Comparison of ENCODE assay signal across 20 cellular contexts in the genomic region with DNA sequence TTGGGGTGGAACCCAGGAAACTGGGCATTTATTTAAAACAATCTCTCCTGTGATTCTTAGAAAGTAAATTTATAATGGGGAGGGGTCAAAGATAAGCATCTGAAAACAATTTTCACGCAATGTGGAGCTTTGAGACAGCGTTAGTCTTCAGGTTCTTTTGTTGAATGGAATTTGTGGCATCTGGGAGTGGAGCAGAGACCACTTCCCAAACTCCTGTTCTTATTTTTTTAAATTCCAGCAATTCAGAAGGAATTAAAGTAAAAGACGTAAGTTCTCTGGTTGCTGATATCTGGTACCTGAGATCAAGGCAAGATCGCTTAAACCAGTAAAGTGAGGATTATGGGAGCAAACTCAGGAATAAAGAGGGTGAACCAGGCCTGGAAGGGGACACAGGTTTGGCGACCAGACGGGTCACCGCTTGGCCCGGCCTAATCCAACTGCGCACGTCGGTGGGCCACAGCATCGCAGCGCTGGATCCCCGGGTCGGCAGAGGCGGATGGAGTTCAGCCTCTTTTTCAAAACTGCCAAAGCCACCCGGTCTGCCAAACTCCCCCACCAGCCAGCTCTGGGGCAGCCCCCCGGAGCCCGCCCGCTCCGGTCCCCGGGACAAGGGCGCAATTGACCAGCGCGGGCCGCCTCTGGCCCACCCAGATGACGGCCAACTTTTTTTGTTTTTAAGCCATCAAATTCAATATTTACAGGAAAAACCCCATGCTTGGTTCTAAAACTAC. TPM values are rescaled to one million over a fixed set of nuclear protein-coding genes. Genes with fewer than 3 reads are reported as not detected.
DNase-seq lines count a peak whose midpoint lies in the region; ATAC-seq and TF ChIP-seq lines count a peak whose summit lies in the region.
"Had no signal": no experiment of that assay in that cellular context is flagged by ENCODE, and none has a peak within 500 bp of the region (broad histone marks: within the 10 kb centered on the region; RNA-seq: fewer than 3 reads in every experiment).

No MANE protein-coding gene starts in this region.

- no peaks in the 10 kb centered on the region for H4K20me1 ChIP-seq in hepatocyte (ENCODE audit: insufficient read depth, poor library complexity, severe bottlenecking)

- TF ChIP-seq POLR2A in heart left ventricle (IDR thresholded peaks at IDR 0.05), result no peak
- no peak for TF ChIP-seq POLR2A in uterus (IDR thresholded peaks at IDR 0.05)

- H3K23ac ChIP-seq in neuronal stem cell (ENCODE audit: low read depth, low read length, poor library complexity), result no peak overlapping the region

- H2BK15ac ChIP-seq in neuronal stem cell (ENCODE audit: low read length), result no peak overlapping the region

- WGBS in heart left ventricle, 4 donors, result 43 to 50% (median 46%) methylated on average over 27 of the region's 27 CpGs
- WGBS in hepatocyte (ENCODE audit: low lambda C conversion rate, missing lambda C conversion rate), result 47% methylated on average over 27 of the region's 27 CpGs
- no CpG with 5 or more reads among the region's 27 CpGs for WGBS in neuronal stem cell (ENCODE audit: extremely low coverage in 2 of 2, insufficient read length in 2 of 2, insufficient replicate concordance in 1 of 2), 2 donors

- H3K4me2 ChIP-seq in hepatocyte (peak overlapping the region; percentile 80), neuronal stem cell (ENCODE audit: insufficient read depth, low read length, poor library complexity, severe bottlenecking) (peak overlapping the region; percentile 32)
- H3K4me2 ChIP-seq: SK-N-SH had no signal

- no peak overlapping the region for H3K4ac ChIP-seq in neuronal stem cell (ENCODE audit: low read length)

- H2BK12ac ChIP-seq in neuronal stem cell (ENCODE audit: low read length), result no peak overlapping the region

- H3K4me3 ChIP-seq in heart left ventricle, result peak overlapping the region in 7 of 12 donors; percentile 55 to 68 (median 61)
- H3K4me3 ChIP-seq in right atrium auricular region, result no peak overlapping the region
- H3K4me3 ChIP-seq in hepatocyte, result peak overlapping the region; percentile 53
- H3K4me3 ChIP-seq in neuronal stem cell (ENCODE audit: low read length in 2 of 2), result peak overlapping the region in 1 of 2 donors; percentile 96
- peak overlapping the region in 1 of 2 donors; percentile 57 for H3K4me3 ChIP-seq in uterus
- H3K4me3 ChIP-seq: mucosa of descending colon had no signal

- no peak overlapping the region for H3K14ac ChIP-seq in neuronal stem cell (ENCODE audit: low read length)

- H3K79me2 ChIP-seq in hepatocyte, result peaks cover 36% of the 10 kb centered on the region

- H4K8ac ChIP-seq in neuronal stem cell (ENCODE audit: low read depth, low read length), result no peak overlapping the region

- H2BK5ac ChIP-seq in neuronal stem cell (ENCODE audit: low read length), result no peak overlapping the region

- H2AFZ ChIP-seq in hepatocyte (no peak overlapping the region), neuronal stem cell (ENCODE audit: low read length) (peak overlapping the region; percentile 91)

- no peak for TF ChIP-seq CTCF in heart left ventricle (IDR thresholded peaks at IDR 0.05)
- TF ChIP-seq CTCF in right atrium auricular region (IDR thresholded peaks at IDR 0.05), result no peak
- no peak for TF ChIP-seq CTCF in hepatocyte (IDR thresholded peaks at IDR 0.05; ENCODE audit: poor library complexity)
- TF ChIP-seq CTCF in uterus (IDR thresholded peaks at IDR 0.05), result no peak

- H3K9ac ChIP-seq in neuronal stem cell (ENCODE audit: low read depth, low read length, poor library complexity), result no peak overlapping the region
- H3K9ac ChIP-seq: SK-N-SH had no signal

- H3K79me1 ChIP-seq in neuronal stem cell (ENCODE audit: low read depth, low read length), result no peaks in the 10 kb centered on the region

- peaks cover 0 to 16% (median 0%) of the 10 kb centered on the region in 12 donors for H3K4me1 ChIP-seq in heart left ventricle
- H3K4me1 ChIP-seq in right atrium auricular region, result peaks cover 0 to 10% of the 10 kb centered on the region in 2 donors
- peaks cover 3% of the 10 kb centered on the region for H3K4me1 ChIP-seq in hepatocyte (ENCODE audit: insufficient read depth)
- peaks cover 22 to 26% of the 10 kb centered on the region in 2 donors for H3K4me1 ChIP-seq in neuronal stem cell (ENCODE audit: control insufficient read depth in 2 of 2, insufficient read depth in 1 of 2, low read depth in 1 of 2, low read length in 2 of 2)
- no peaks in the 10 kb centered on the region for H3K4me1 ChIP-seq in uterus
- H3K4me1 ChIP-seq: BE2C had no signal

- peaks cover 0 to 57% (median 4%) of the 10 kb centered on the region in 9 donors for H3K27me3 ChIP-seq in heart left ventricle
- no peaks in the 10 kb centered on the region for H3K27me3 ChIP-seq in right atrium auricular region
- H3K27me3 ChIP-seq in hepatocyte, result no peaks in the 10 kb centered on the region
- H3K27me3 ChIP-seq in neuronal stem cell (ENCODE audit: control insufficient read depth in 3 of 3, insufficient read depth in 3 of 3, low read depth in 1 of 3, low read length in 3 of 3), result peaks cover 0 to 7% (median 5%) of the 10 kb centered on the region in 3 experiments
- no peaks in the 10 kb centered on the region for H3K27me3 ChIP-seq in uterus
- H3K27me3 ChIP-seq: BE2C had no signal

- H2BK120ac ChIP-seq in neuronal stem cell (ENCODE audit: low read depth, low read length), result no peak overlapping the region

- H3K27ac ChIP-seq in heart left ventricle (peak overlapping the region in 5 of 12 donors; percentile 14 to 79 (median 73)), right atrium auricular region (no peak overlapping the region), hepatocyte (peak overlapping the region; percentile 33), neuronal stem cell (replicated peaks; ENCODE audit: low read length) (no peak overlapping the region), uterus (peak overlapping the region; percentile 78 to 89)

- H3K36me3 ChIP-seq in heart left ventricle (no peaks in the 10 kb centered on the region), right atrium auricular region (no peaks in the 10 kb centered on the region), hepatocyte (replicated peaks; ENCODE audit: insufficient read depth, low read depth) (no peaks in the 10 kb centered on the region), neuronal stem cell (replicated peaks in 1 of 2; ENCODE audit: control insufficient read depth in 2 of 2, insufficient read depth in 2 of 2, low read length in 2 of 2) (peaks cover 0 to 9% of the 10 kb centered on the region in 2 donors), uterus (no peaks in the 10 kb centered on the region)
- H3K36me3 ChIP-seq: BE2C had no signal

- DNase-seq in heart left ventricle (no peak), right atrium auricular region (ENCODE audit: low spot score) (no peak), hepatocyte (ENCODE audit: low spot score) (no peak), neuronal stem cell (ENCODE audit: low spot score) (no peak), uterus (no peak), NCI-H2227 (lab: John Stamatoyannopoulos, UW; ENCODE audit: unreplicated experiment) (no peak), NCI-H345 (lab: John Stamatoyannopoulos, UW) (no peak)
- DNase-seq: 8988T; activated CD4-positive, alpha-beta T cell treated with anti-CD3 and anti-CD28 coated beads, Interleukin-2, amount 10 ng/mL, durations not matched to agents 24 days and 14 days; activated CD8-positive, alpha-beta memory T cell treated with anti-CD3 and anti-CD28 coated beads, Interleukin-2, amount 50 U/mL, for 48 hours; BE2C; cortex of kidney; Karpas-422; NCI-H1417; NCI-H82; SK-N-SH had no signal

- ATAC-seq in heart left ventricle (no peak), GM21619 (IDR thresholded peaks at IDR 0.05; ENCODE audit: unreplicated experiment) (no peak)
- ATAC-seq: Panc1 had no signal

- no peak overlapping the region for H4K91ac ChIP-seq in neuronal stem cell (ENCODE audit: low read depth, low read length, poor library complexity)

- intact Hi-C loops in heart left ventricle (cut with DNase I) (no loop called here), uterus (cut with DNase I; ENCODE audit: low total_unique reads) (no loop called here)

- H3K9me3 ChIP-seq in heart left ventricle (no peaks in the 10 kb centered on the region), right atrium auricular region (no peaks in the 10 kb centered on the region), hepatocyte (ENCODE audit: low read depth) (no peaks in the 10 kb centered on the region), neuronal stem cell (replicated peaks in 1 of 2; ENCODE audit: control insufficient read depth in 2 of 2, insufficient read depth in 1 of 2, low read depth in 1 of 2, low read length in 2 of 2) (no peaks in the 10 kb centered on the region), uterus (no peaks in the 10 kb centered on the region)
- H3K9me3 ChIP-seq: BE2C, mucosa of descending colon, SK-N-SH had no signal

- no peak overlapping the region for H2AK5ac ChIP-seq in neuronal stem cell (ENCODE audit: low read depth, low read length)

- H3K18ac ChIP-seq in neuronal stem cell (ENCODE audit: low read length), result peak overlapping the region; percentile 86

- no peaks in the 10 kb centered on the region for H3K9me2 ChIP-seq in hepatocyte (replicated peaks; ENCODE audit: insufficient read depth)
- H3K9me2 ChIP-seq: SK-N-SH had no signal

RNA-seq across cellular contexts. Expression of a gene that starts 0.8 kb away (rescaled TPM):
- total RNA-seq in heart left ventricle, result 10 to 100 TPM in 8 of 9 donors, 1 to 10 TPM in 1; 9.7 to 46.1 (median 21.1) TPM
- polyA plus RNA-seq in heart left ventricle, result 100 to 1,000 TPM in 1 of 2 donors, 1 to 10 TPM in 1; 4.4 to 162 TPM
- 10 to 100 TPM; 17.3 to 28.9 TPM for total RNA-seq in right atrium auricular region
- 305 and 332 TPM in 2 replicates for total RNA-seq in hepatocyte
- polyA plus RNA-seq in hepatocyte, result 478 and 508 TPM in 2 replicates
- 25.0 TPM for polyA plus RNA-seq in neuronal stem cell (2013, experiment 1 of 2)
- 27.3 TPM for polyA plus RNA-seq in neuronal stem cell (2013, experiment 2 of 2)
- total RNA-seq in uterus, result 10 to 100 TPM; 17.7 to 50.0 (median 30.7) TPM
- total RNA-seq: activated CD4-positive, alpha-beta T cell treated with anti-CD3 and anti-CD28 coated beads, Interleukin-2, amount 10 ng/mL, durations not matched to agents 24 days and 14 days; osteocyte had no signal
- polyA plus RNA-seq: SK-N-SH had no signal

Comparison
In these comparisons a context has a peak if more than half of its experiments do, and no peak if none do; other contexts are left out.
1. H3K4me3 ChIP-seq: peak in heart left ventricle (7 of 12) and hepatocyte (single experiment); none in right atrium auricular region (0 of 2).
2. H3K27ac ChIP-seq: peak in hepatocyte (single experiment) and uterus (2 of 2); none in right atrium auricular region (0 of 2) and neuronal stem cell (single experiment).